ENCODE assay signal across 20 cellular contexts in genomic region chr1:151562661-151563060, GRCh38. TPM values are rescaled to one million over a fixed set of nuclear protein-coding genes. Genes with fewer than 3 reads are reported as not detected.
DNase-seq lines count a peak whose midpoint lies in the region; ATAC-seq and TF ChIP-seq lines count a peak whose summit lies in the region.
"Had no signal": no experiment of that assay in that cellular context is flagged by ENCODE, and none has a peak within 500 bp of the region (broad histone marks: within the 10 kb centered on the region; RNA-seq: fewer than 3 reads in every experiment).

No MANE protein-coding gene starts in this region.

- H3K4me1 ChIP-seq in BE2C (peaks cover 17% of the 10 kb centered on the region), RWPE2 (ENCODE audit: insufficient read depth, poor library complexity, severe bottlenecking) (peaks cover 12% of the 10 kb centered on the region), sigmoid colon (peaks cover 0 to 7% (median 0%) of the 10 kb centered on the region in 4 donors)

- intact Hi-C loops in sigmoid colon (cut with DNase I), result no loop called here

- no peaks in the 10 kb centered on the region for H3K9me3 Mint-ChIP-seq in WTC11
- H3K9me3 Mint-ChIP-seq: CD14-positive monocyte; CD4-positive, alpha-beta T cell; CD8-positive, alpha-beta memory T cell had no signal

- H3K9me3 ChIP-seq in BE2C (no peaks in the 10 kb centered on the region), RWPE2 (ENCODE audit: severe bottlenecking) (no peaks in the 10 kb centered on the region), sigmoid colon (no peaks in the 10 kb centered on the region)
- H3K9me3 ChIP-seq: BLaER1 treated with 17β-estradiol and CSF1 and Interleukin-3, amounts not matched to agents 10 nM and 100 nM had no signal

- H3K27ac ChIP-seq in RWPE2 (ENCODE audit: poor library complexity, severe bottlenecking) (peak overlapping the region; percentile 21), sigmoid colon (no peak overlapping the region)
- H3K27ac ChIP-seq: BLaER1 treated with 17β-estradiol and CSF1 and Interleukin-3, amounts not matched to agents 10 nM and 100 nM; GM23248 had no signal

- POLR2A ChIA-PET in WTC11 (lab: Charles Lee), result interaction anchor here (0.5 to 1.2 kb wide), 3 partner anchors 22 to 146 kb away, joined by 3 to 5 read pairs (median 4); partner anchors contain the start of gene TUFT1

- no peak for TF ChIP-seq POLR2A in sigmoid colon (IDR thresholded peaks at IDR 0.05)

- CTCF ChIA-PET in WTC11 (lab: Charles Lee), result interaction anchor here (1.2 kb wide), 1 partner anchor 274 kb away, joined by 3 read pairs; no protein-coding TSS in a partner anchor

- H3K4me1 Mint-ChIP-seq in WTC11, result peaks cover 11% of the 10 kb centered on the region
- H3K4me1 Mint-ChIP-seq: B cell; CD8-positive, alpha-beta memory T cell had no signal

- H3K4me3 Mint-ChIP-seq in WTC11, result no peak overlapping the region
- H3K4me3 Mint-ChIP-seq: B cell; CD4-positive, alpha-beta T cell; CD8-positive, alpha-beta memory T cell had no signal

- no peak for TF ChIP-seq CTCF in BE2C (IDR thresholded peaks at IDR 0.05; ENCODE audit: low read depth, low read length)
- no peak for TF ChIP-seq CTCF in RWPE2 (IDR thresholded peaks at IDR 0.05; ENCODE audit: poor library complexity, severe bottlenecking)
- no peak for TF ChIP-seq CTCF in WTC11 (IDR thresholded peaks at IDR 0.05)
- TF ChIP-seq CTCF in sigmoid colon (IDR thresholded peaks at IDR 0.05), result no peak

- peak overlapping the region; percentile 80; the same call in 1 of the 2 replicates for H3K27ac Mint-ChIP-seq in WTC11
- H3K27ac Mint-ChIP-seq: B cell; CD14-positive monocyte; CD4-positive, alpha-beta T cell; CD8-positive, alpha-beta memory T cell had no signal

- no peak for TF ChIP-seq EP300 in sigmoid colon (IDR thresholded peaks at IDR 0.05)

- H3K4me3 ChIP-seq in BE2C (ENCODE audit: low read depth, low read length) (no peak overlapping the region), RWPE2 (ENCODE audit: severe bottlenecking) (no peak overlapping the region), sigmoid colon (no peak overlapping the region)
- H3K4me3 ChIP-seq: BLaER1 treated with 17β-estradiol and CSF1 and Interleukin-3, amounts not matched to agents 10 nM and 100 nM; GM12878; GM23248 had no signal

- no peaks in the 10 kb centered on the region for H3K27me3 ChIP-seq in BE2C
- no peaks in the 10 kb centered on the region for H3K27me3 ChIP-seq in RWPE2 (ENCODE audit: insufficient read depth, poor library complexity, severe bottlenecking)
- H3K27me3 ChIP-seq in sigmoid colon, result no peaks in the 10 kb centered on the region
- H3K27me3 ChIP-seq: BLaER1 treated with 17β-estradiol and CSF1 and Interleukin-3, amounts not matched to agents 10 nM and 100 nM had no signal

- DNase-seq in BE2C (peak; percentile 51), RWPE2 (ENCODE audit: low spot score) (no peak), WTC11 (ENCODE audit: low spot score) (no peak), sigmoid colon (peak; percentile 28), NCI-H510A (lab: John Stamatoyannopoulos, UW) (no peak), NCI-H526 treated with DMSO at 0.1 percent for 48 hours (lab: John Stamatoyannopoulos, UW) (no peak), iPS-NIHi11 (ENCODE audit: low spot score) (no peak)
- DNase-seq: CD4-positive, alpha-beta T cell; CD8-positive, alpha-beta memory T cell; DMS 273 treated with DMSO at 0.1 percent for 48 hours; DMS79; EL; GDM1; GM23248; H7; HCEC 1CT had no signal

- no peaks in the 10 kb centered on the region for H3K27me3 Mint-ChIP-seq in WTC11 (ENCODE audit: low read depth)
- H3K27me3 Mint-ChIP-seq: CD4-positive, alpha-beta T cell had no signal

- H3K36me3 ChIP-seq in BE2C, result no peaks in the 10 kb centered on the region
- peaks cover 88% of the 10 kb centered on the region for H3K36me3 ChIP-seq in RWPE2 (ENCODE audit: low read depth)
- H3K36me3 ChIP-seq in sigmoid colon, result peaks cover 0 to 39% (median 9%) of the 10 kb centered on the region in 4 donors
- H3K36me3 ChIP-seq: BLaER1 treated with 17β-estradiol and CSF1 and Interleukin-3, amounts not matched to agents 10 nM and 100 nM had no signal

- 79 to 100% methylated on average over 1 of the region's 1 CpG for WGBS in sigmoid colon, 2 donors

- H3K36me3 Mint-ChIP-seq in WTC11, result no peaks in the 10 kb centered on the region; the same call in 1 of the 2 replicates

- no peak for ATAC-seq in RWPE2 (ENCODE audit: low read depth)
- ATAC-seq in WTC11, result no peak
- ATAC-seq: GM12878 had no signal

TF ChIP-seq in WTC11, 78 proteins besides CTCF, POLR2A, EP300 and RAD21 (continues in another document):
- TF ChIP-seq JUN (CRISPR knock-in tag; IDR thresholded peaks at IDR 0.05), result no peak
- no peak for TF ChIP-seq STAT6 (CRISPR knock-in tag; conservative IDR thresholded peaks at IDR 0.05; ENCODE audit: low read depth)
- TF ChIP-seq ATF6 (CRISPR knock-in tag; IDR thresholded peaks at IDR 0.05), result no peak
- no peak for TF ChIP-seq CBFB (CRISPR knock-in tag; IDR thresholded peaks at IDR 0.05; ENCODE audit: low read depth)
- TF ChIP-seq ATF3 (CRISPR knock-in tag; conservative IDR thresholded peaks at IDR 0.05), result no peak
- TF ChIP-seq SOX15 (CRISPR knock-in tag; IDR thresholded peaks at IDR 0.05), result no peak
- TF ChIP-seq ERG (CRISPR knock-in tag; IDR thresholded peaks at IDR 0.05), result no peak

RNA-seq across cellular contexts. Expression of gene TUFT1, which starts 22.6 kb away (rescaled TPM):
- polyA plus RNA-seq in BE2C (2012; ENCODE audit: insufficient read depth, insufficient read length, low read depth), result 4.3 TPM
- total RNA-seq in WTC11 (2021) (7.7 to 8.6 TPM (median 7.9 TPM) in 3 replicates), sigmoid colon (10 to 100 TPM in 3 of 4 donors, 1 to 10 TPM in 1; 8.0 to 13.4 (median 11.5) TPM)
- 10 to 100 TPM; 12.1 to 18.0 (median 16.8) TPM for polyA plus RNA-seq in sigmoid colon

RNA-seq across cellular contexts. Expression of gene SNX27, which starts 49.2 kb away (rescaled TPM):
- polyA plus RNA-seq in BE2C (2012; ENCODE audit: insufficient read depth, insufficient read length, low read depth), result 4.9 TPM
- 50.0 to 56.0 TPM (median 50.3 TPM) in 3 replicates for total RNA-seq in WTC11 (2021)
- total RNA-seq in sigmoid colon, result 10 to 100 TPM; 49.0 to 59.0 (median 54.1) TPM
- polyA plus RNA-seq in sigmoid colon, result 10 to 100 TPM in 1 of 3 donors, 1 to 10 TPM in 2; 3.6 to 12.3 (median 7.4) TPM

RNA-seq across cellular contexts. Expression of gene CGN, which starts 51.5 kb away (rescaled TPM):
- polyA plus RNA-seq in BE2C (2012; ENCODE audit: insufficient read depth, insufficient read length, low read depth), result 26.1 TPM
- 52.4 to 68.7 TPM (median 55.6 TPM) in 3 replicates for total RNA-seq in WTC11 (2021)
- total RNA-seq in sigmoid colon, result 1 to 10 TPM in 1 of 4 donors, under 1 TPM in 3; 0.33 to 1.8 (median 0.62) TPM
- polyA plus RNA-seq in sigmoid colon, result 100 to 1,000 TPM in 2 of 3 donors, 10 to 100 TPM in 1; 91.9 to 132 (median 115) TPM
- total RNA-seq: GM23248 had no signal
- polyA plus RNA-seq: CD14-positive monocyte, GM23248 had no signal

Comparison
In these comparisons a context has a peak if more than half of its experiments do, and no peak if none do; other contexts are left out.
1. DNase-seq: peak in BE2C (single experiment) and sigmoid colon (single experiment); none in RWPE2 (single experiment), WTC11 (single experiment), NCI-H510A (single experiment), NCI-H526 treated with DMSO at 0.1 percent for 48 hours (single experiment) and iPS-NIHi11 (single experiment).
2. RNA of gene CGN, which starts 51.5 kb away (total RNA-seq): 52.4 to 68.7 TPM in WTC11; 0.33 to 1.8 TPM in sigmoid colon; every median in the first group is over 10 times any median in the second.